Comparison of ENCODE assay signal across 14 cellular contexts in genomic region chr1:230204852-230205251, GRCh38.
DNase-seq lines count a peak whose midpoint lies in the region; ATAC-seq and TF ChIP-seq lines count a peak whose summit lies in the region.
"Had no signal": no experiment of that assay in that cellular context is flagged by ENCODE, and none has a peak within 500 bp of the region (broad histone marks: within the 10 kb centered on the region; RNA-seq: fewer than 3 reads in every experiment).

No MANE protein-coding gene starts in this region.

- H3K9ac ChIP-seq in neural progenitor cell = no peak overlapping the region

- TF ChIP-seq POLR2A in esophagus squamous epithelium (IDR thresholded peaks at IDR 0.05) (no peak), uterus (IDR thresholded peaks at IDR 0.05) (no peak)

- WGBS in esophagus squamous epithelium, 2 donors = 53 to 58% methylated on average over 3 of the region's 3 CpGs
- 7 to 24% (median 21%) methylated on average over 3 of the region's 3 CpGs for WGBS in psoas muscle, 3 donors

- H3K36me3 Mint-ChIP-seq in neural progenitor cell = peaks cover 20% of the 10 kb centered on the region

- no peak overlapping the region for H3K27ac Mint-ChIP-seq in neural progenitor cell

- peaks cover 16% of the 10 kb centered on the region for H4K20me1 ChIP-seq in neural progenitor cell (ENCODE audit: low read depth)

- ATAC-seq in psoas muscle = peak; percentile 63 to 67 (median 64)
- ATAC-seq in HG03135 (IDR thresholded peaks at IDR 0.05; ENCODE audit: unreplicated experiment) = no peak
- no peak for ATAC-seq in HG03159 (IDR thresholded peaks at IDR 0.05; ENCODE audit: unreplicated experiment)
- ATAC-seq: activated CD4-positive, CD25-positive, alpha-beta regulatory T cell treated with anti-CD3 and anti-CD28 coated beads, Interleukin-2, amount 50 U/mL, for 24 hours; stimulated activated naive CD8-positive, alpha-beta T cell treated with anti-CD3 and anti-CD28 coated beads, Interleukin-15, Interleukin-2, amounts not matched to agents 100 U/mL and 50 U/mL, for 24 hours had no signal

- TF ChIP-seq CTCF in esophagus squamous epithelium (IDR thresholded peaks at IDR 0.05) (no peak), psoas muscle (IDR thresholded peaks at IDR 0.05) (no peak), neural progenitor cell (IDR thresholded peaks at IDR 0.05) (no peak), uterus (IDR thresholded peaks at IDR 0.05) (no peak)

- no peak overlapping the region for H3K4me3 Mint-ChIP-seq in neural progenitor cell

- no peaks in the 10 kb centered on the region for H3K9me3 ChIP-seq in esophagus squamous epithelium
- no peaks in the 10 kb centered on the region for H3K9me3 ChIP-seq in psoas muscle
- H3K9me3 ChIP-seq in neural progenitor cell (ENCODE audit: low read depth) = no peaks in the 10 kb centered on the region
- no peaks in the 10 kb centered on the region for H3K9me3 ChIP-seq in uterus

- no peak overlapping the region for H3K4me3 ChIP-seq in esophagus squamous epithelium
- H3K4me3 ChIP-seq in psoas muscle = no peak overlapping the region
- H3K4me3 ChIP-seq in neural progenitor cell = no peak overlapping the region
- no peak overlapping the region for H3K4me3 ChIP-seq in uterus

- intact Hi-C loops in esophagus squamous epithelium (cut with DNase I) (no loop called here), psoas muscle (cut with DNase I) (loop anchor here in 1 of 2 donors (5.0 kb wide), 1 partner anchor 48 kb away; no protein-coding TSS in a partner anchor), uterus (cut with DNase I; ENCODE audit: low total_unique reads) (no loop called here)

- peaks cover 0 to 18% (median 11%) of the 10 kb centered on the region in 3 donors for H3K4me1 ChIP-seq in esophagus squamous epithelium
- peaks cover 78% of the 10 kb centered on the region for H3K4me1 ChIP-seq in psoas muscle
- H3K4me1 ChIP-seq in neural progenitor cell = peaks cover 9% of the 10 kb centered on the region
- no peaks in the 10 kb centered on the region for H3K4me1 ChIP-seq in uterus

- H3K27me3 ChIP-seq in esophagus squamous epithelium = no peaks in the 10 kb centered on the region
- no peaks in the 10 kb centered on the region for H3K27me3 ChIP-seq in psoas muscle (ENCODE audit: insufficient read depth in 3 of 3, low read length in 2 of 3)
- no peaks in the 10 kb centered on the region for H3K27me3 ChIP-seq in neural progenitor cell
- H3K27me3 ChIP-seq in uterus = no peaks in the 10 kb centered on the region

- H3K4me2 ChIP-seq in neural progenitor cell = no peak overlapping the region

- peaks cover 16% of the 10 kb centered on the region for H3K4me1 Mint-ChIP-seq in neural progenitor cell

- H3K79me2 ChIP-seq in neural progenitor cell (ENCODE audit: low read depth) = no peaks in the 10 kb centered on the region

- no peaks in the 10 kb centered on the region for H3K9me3 Mint-ChIP-seq in neural progenitor cell

- DNase-seq in DMS53 (lab: John Stamatoyannopoulos, UW) (peak; percentile 84), NCI-H2196 treated with DMSO at 0.1 percent for 48 hours (lab: John Stamatoyannopoulos, UW; ENCODE audit: unreplicated experiment) (peak; percentile 69), esophagus squamous epithelium (lab: John Stamatoyannopoulos, UW) (no peak), psoas muscle (no peak), neural progenitor cell (ENCODE audit: low spot score) (no peak), uterus (no peak)
- DNase-seq: midbrain; NCI-H2081 treated with DMSO at 0.1 percent for 48 hours; retina; stimulated activated CD4-positive, alpha-beta T cell treated with anti-CD3 and anti-CD28 coated beads, Interleukin-4, amount 100 ng/mL, for 1 hour; stimulated activated naive CD8-positive, alpha-beta T cell treated with anti-CD3 and anti-CD28 coated beads, Interleukin-15, Interleukin-2, amounts not matched to agents 100 U/mL and 50 U/mL, for 24 hours had no signal

- H3F3A ChIP-seq in neural progenitor cell (ENCODE audit: low read depth) = no peaks in the 10 kb centered on the region

- peak overlapping the region in 3 of 4 donors; percentile 6 to 31 (median 25) for H3K27ac ChIP-seq in esophagus squamous epithelium
- peak overlapping the region; percentile 74 for H3K27ac ChIP-seq in psoas muscle
- H3K27ac ChIP-seq in neural progenitor cell = no peak overlapping the region
- no peak overlapping the region for H3K27ac ChIP-seq in uterus

- H3K36me3 ChIP-seq in esophagus squamous epithelium (peaks cover 0 to 33% (median 0%) of the 10 kb centered on the region in 3 donors), psoas muscle (ENCODE audit: insufficient read depth in 1 of 2, low read depth in 1 of 2) (peaks cover 2 to 14% of the 10 kb centered on the region in 2 donors), neural progenitor cell (no peaks in the 10 kb centered on the region), uterus (no peaks in the 10 kb centered on the region)

- H3K27me3 Mint-ChIP-seq in neural progenitor cell (ENCODE audit: insufficient read depth, low read depth) = no peaks in the 10 kb centered on the region

- H2AFZ ChIP-seq in neural progenitor cell (replicated peaks) = no peak overlapping the region

Comparison
In these comparisons a context has a peak if more than half of its experiments do, and no peak if none do; other contexts are left out.
1. DNase-seq: peak in DMS53 (single experiment) and NCI-H2196 treated with DMSO at 0.1 percent for 48 hours (single experiment); none in esophagus squamous epithelium (single experiment), psoas muscle (0 of 2), neural progenitor cell (single experiment) and uterus (0 of 2).
2. H3K27ac ChIP-seq: peak in esophagus squamous epithelium (3 of 4) and psoas muscle (single experiment); none in neural progenitor cell (single experiment) and uterus (0 of 2).
3. ATAC-seq: peak in psoas muscle (4 of 4); none in HG03135 (single experiment) and HG03159 (single experiment).